6 cellular contexts compared by ENCODE assay signal in genomic region chr17:37557482-37557881, GRCh38.
"Had no signal": no experiment of that assay in that cellular context is flagged by ENCODE, and none has a peak within 500 bp of the region (broad histone marks: within the 10 kb centered on the region; RNA-seq: fewer than 3 reads in every experiment).

No MANE protein-coding gene starts in this region.

- ATAC-seq: HCT116 had no signal

- DNase-seq: GM23248, GOT3, H7, KBM-7 had no signal

- H3K36me3 Mint-ChIP-seq: IgD-negative memory B cell had no signal

- H3K4me3 Mint-ChIP-seq: IgD-negative memory B cell had no signal

- H3K9me3 Mint-ChIP-seq: IgD-negative memory B cell had no signal

- H3K27me3 Mint-ChIP-seq: IgD-negative memory B cell had no signal
